In genomic region chr22:21001601-21002325, GRCh38 we compare ENCODE assay signal across 8 cellular contexts. TPM values are rescaled to one million over a fixed set of nuclear protein-coding genes. Genes with fewer than 3 reads are reported as not detected.
DNase-seq lines count a peak whose midpoint lies in the region; ATAC-seq, FAIRE-seq and TF ChIP-seq lines count a peak whose summit lies in the region.

Gene THAP7, minus strand, starts transcription at chr22:21002118. Its CDS starts 207 bp downstream, at chr22:21001911.

- no peaks in the 10 kb centered on the region for H3K4me1 Mint-ChIP-seq in activated T-helper 17 cell treated with anti-CD3 and anti-CD28 coated beads, Interleukin-2, amount 50 U/mL, for 72 hours
- peaks cover 18 to 49% (median 43%) of the 10 kb centered on the region in 4 donors for H3K4me1 Mint-ChIP-seq in naive thymus-derived CD8-positive, alpha-beta T cell
- H3K4me1 Mint-ChIP-seq in stimulated activated naive B cell treated with anti-CD40 and anti-IgM and Interleukin-4, amounts not matched to agents 10 μg/mL and 1 μg/mL and 100 μg/mL, for 72 hours, result peaks cover 20 to 42% of the 10 kb centered on the region in 2 donors

- peak; percentile 96 for DNase-seq in ELF-1 (ENCODE audit: low read depth, low spot score)
- DNase-seq in H54 (ENCODE audit: insufficient read length, low spot score), result peak; percentile 73
- DNase-seq in LoVo (ENCODE audit: low spot score), result peak; percentile 96
- DNase-seq in RWPE1 (ENCODE audit: low spot score), result peak; percentile 83
- DNase-seq in fibroblast of lung (ENCODE audit: low read depth in 2 of 2), result peak; percentile 93 to 95
- peak; percentile 94 to 99 (median 96) for DNase-seq in naive thymus-derived CD8-positive, alpha-beta T cell
- DNase-seq in stimulated activated naive B cell treated with anti-CD40 and anti-IgM and Interleukin-4, amounts not matched to agents 10 μg/mL and 1 μg/mL and 100 μg/mL, for 72 hours, result peak; percentile 95

- H4K20me1 ChIP-seq in fibroblast of lung (ENCODE audit: control insufficient read depth, extremely low read depth, insufficient read depth, low read length), result no peaks in the 10 kb centered on the region

- peaks cover 10% of the 10 kb centered on the region for H3K36me3 ChIP-seq in fibroblast of lung (ENCODE audit: control insufficient read depth, insufficient read depth, low read length)

- peak within 1 kb of the TSS; percentile 58 for H2AFZ ChIP-seq in fibroblast of lung (ENCODE audit: low read length)

- TF ChIP-seq CTCF in RWPE1 (conservative IDR thresholded peaks at IDR 0.05; ENCODE audit: low read depth), result no peak
- no peak for TF ChIP-seq CTCF in fibroblast of lung (conservative IDR thresholded peaks at IDR 0.05 in 1 of 2, IDR thresholded peaks at IDR 0.05 in 1 of 2; ENCODE audit: low read depth in 1 of 2, low read length in 2 of 2)

- FAIRE-seq in H54 (lab: Jason Lieb, UNC), result no peak

- POLR2A ChIA-PET in RWPE1 (lab: Yijun Ruan, JAX; ENCODE audit: low non-redundant PET), result interaction anchor here (1.5 kb wide), 1 partner anchor 19 kb away, joined by 6 read pairs; the partner anchor contains the start of gene LZTR1
- POLR2A ChIA-PET in naive thymus-derived CD8-positive, alpha-beta T cell (lab: Charles Lee), result interaction anchor here (0.7 to 7.0 kb wide), 12 partner anchors 8 to 1555 kb away, joined by 3 to 78 read pairs (median 4); partner anchors contain the start of genes LZTR1, P2RX6 and SLC7A4

- H3K4me2 ChIP-seq in fibroblast of lung (ENCODE audit: extremely low read depth, insufficient read depth, low read length), result peak within 1 kb of the TSS; percentile 91

- no peaks in the 10 kb centered on the region for H3K27me3 Mint-ChIP-seq in activated T-helper 17 cell treated with anti-CD3 and anti-CD28 coated beads, Interleukin-2, amount 50 U/mL, for 72 hours
- no peaks in the 10 kb centered on the region for H3K27me3 Mint-ChIP-seq in naive thymus-derived CD8-positive, alpha-beta T cell
- no peaks in the 10 kb centered on the region for H3K27me3 Mint-ChIP-seq in stimulated activated naive B cell treated with anti-CD40 and anti-IgM and Interleukin-4, amounts not matched to agents 10 μg/mL and 1 μg/mL and 100 μg/mL, for 72 hours

- peaks cover 27% of the 10 kb centered on the region for H3K79me2 ChIP-seq in fibroblast of lung (ENCODE audit: control insufficient read depth, insufficient read depth, low read length)

- peak within 1 kb of the TSS; percentile 98 for H3K4me3 Mint-ChIP-seq in activated T-helper 17 cell treated with anti-CD3 and anti-CD28 coated beads, Interleukin-2, amount 50 U/mL, for 72 hours
- H3K4me3 Mint-ChIP-seq in naive thymus-derived CD8-positive, alpha-beta T cell, result peak within 1 kb of the TSS; percentile 94 to 98 (median 98)
- peak within 1 kb of the TSS; percentile 83 to 97 for H3K4me3 Mint-ChIP-seq in stimulated activated naive B cell treated with anti-CD40 and anti-IgM and Interleukin-4, amounts not matched to agents 10 μg/mL and 1 μg/mL and 100 μg/mL, for 72 hours

- peak within 1 kb of the TSS; percentile 67 to 93 (median 83) for H3K4me3 ChIP-seq in fibroblast of lung (replicated peaks in 1 of 4; ENCODE audit: control extremely low read depth in 1 of 4, insufficient read depth in 1 of 4, low read depth in 3 of 4, low read length in 4 of 4)

- peak within 1 kb of the TSS; percentile 100 for H3K9ac ChIP-seq in fibroblast of lung (ENCODE audit: insufficient read depth, low read length)

- peaks cover 9% of the 10 kb centered on the region for H3K4me1 ChIP-seq in fibroblast of lung (ENCODE audit: control insufficient read depth, extremely low read depth, insufficient read depth, low read length)

- H3K9me3 Mint-ChIP-seq in activated T-helper 17 cell treated with anti-CD3 and anti-CD28 coated beads, Interleukin-2, amount 50 U/mL, for 72 hours, result no peaks in the 10 kb centered on the region
- no peaks in the 10 kb centered on the region for H3K9me3 Mint-ChIP-seq in naive thymus-derived CD8-positive, alpha-beta T cell
- H3K9me3 Mint-ChIP-seq in stimulated activated naive B cell treated with anti-CD40 and anti-IgM and Interleukin-4, amounts not matched to agents 10 μg/mL and 1 μg/mL and 100 μg/mL, for 72 hours, result no peaks in the 10 kb centered on the region

- peak; percentile 95 for ATAC-seq in activated T-helper 17 cell treated with anti-CD3 and anti-CD28 coated beads, Interleukin-2, amount 50 U/mL, for 72 hours (replicated peaks)
- ATAC-seq in naive thymus-derived CD8-positive, alpha-beta T cell, result peak; percentile 88 to 90
- ATAC-seq in stimulated activated naive B cell treated with anti-CD40 and anti-IgM and Interleukin-4, amounts not matched to agents 10 μg/mL and 1 μg/mL and 100 μg/mL, for 72 hours (replicated peaks), result peak; percentile 92 to 93

- no peaks in the 10 kb centered on the region for H3K27me3 ChIP-seq in fibroblast of lung (ENCODE audit: control insufficient read depth, insufficient read depth, low read length)

- TF ChIP-seq POLR2A in H54 (IDR thresholded peaks at IDR 0.05; ENCODE audit: low read depth, low read length), result peak; percentile 70

- CTCF ChIA-PET in RWPE1 (lab: Yijun Ruan, JAX), result no interaction called here

- peak within 1 kb of the TSS; percentile 99 for H3K27ac ChIP-seq in RWPE1
- peak within 1 kb of the TSS; percentile 99 for H3K27ac ChIP-seq in fibroblast of lung (ENCODE audit: insufficient read depth, low read length)

- peak within 1 kb of the TSS; percentile 98 for H3K27ac Mint-ChIP-seq in activated T-helper 17 cell treated with anti-CD3 and anti-CD28 coated beads, Interleukin-2, amount 50 U/mL, for 72 hours
- H3K27ac Mint-ChIP-seq in naive thymus-derived CD8-positive, alpha-beta T cell, result peak within 1 kb of the TSS; percentile 98 to 100 (median 99)
- peak within 1 kb of the TSS; percentile 98 for H3K27ac Mint-ChIP-seq in stimulated activated naive B cell treated with anti-CD40 and anti-IgM and Interleukin-4, amounts not matched to agents 10 μg/mL and 1 μg/mL and 100 μg/mL, for 72 hours

- H3K9me3 ChIP-seq in fibroblast of lung (ENCODE audit: control insufficient read depth, insufficient read depth, low read depth, low read length), result no peaks in the 10 kb centered on the region

- H3K36me3 Mint-ChIP-seq in activated T-helper 17 cell treated with anti-CD3 and anti-CD28 coated beads, Interleukin-2, amount 50 U/mL, for 72 hours (ENCODE audit: low read depth), result peaks cover 48% of the 10 kb centered on the region
- H3K36me3 Mint-ChIP-seq in naive thymus-derived CD8-positive, alpha-beta T cell, result peaks cover 0 to 13% (median 0%) of the 10 kb centered on the region in 3 donors
- peaks cover 23 to 26% of the 10 kb centered on the region in 2 donors for H3K36me3 Mint-ChIP-seq in stimulated activated naive B cell treated with anti-CD40 and anti-IgM and Interleukin-4, amounts not matched to agents 10 μg/mL and 1 μg/mL and 100 μg/mL, for 72 hours

RNA-seq across cellular contexts. Expression of gene THAP7, which starts in this region (rescaled TPM):
- total RNA-seq in activated T-helper 17 cell treated with anti-CD3 and anti-CD28 coated beads, Interleukin-2, amount 50 U/mL, for 72 hours, result 10 to 100 TPM; 19.6 to 27.1 TPM
- 25.9 and 26.3 TPM in 2 replicates for total RNA-seq in fibroblast of lung
- 15.7 and 15.8 TPM in 2 replicates for polyA plus RNA-seq in fibroblast of lung
- polyA plus RNA-seq in fibroblast of lung (2012), result 19.7 and 22.0 TPM in 2 replicates
- polyA minus RNA-seq in fibroblast of lung (ENCODE audit: low replicate concordance), result 9.0 and 9.9 TPM in 2 replicates
- total RNA-seq in naive thymus-derived CD8-positive, alpha-beta T cell, result 10 to 100 TPM; 68.5 to 70.5 TPM
- polyA plus RNA-seq in naive thymus-derived CD8-positive, alpha-beta T cell, result 10 to 100 TPM; 31.7 to 55.5 (median 41.1) TPM

Comparison
In these comparisons a context has a peak if more than half of its experiments do, and no peak if none do; other contexts are left out.
1. Peak in every context shown above with its lines: DNase-seq, ATAC-seq, H3K4me3 ChIP-seq and H3K27ac ChIP-seq.